ENCODE assay signal across 15 cellular contexts in the genomic region with DNA sequence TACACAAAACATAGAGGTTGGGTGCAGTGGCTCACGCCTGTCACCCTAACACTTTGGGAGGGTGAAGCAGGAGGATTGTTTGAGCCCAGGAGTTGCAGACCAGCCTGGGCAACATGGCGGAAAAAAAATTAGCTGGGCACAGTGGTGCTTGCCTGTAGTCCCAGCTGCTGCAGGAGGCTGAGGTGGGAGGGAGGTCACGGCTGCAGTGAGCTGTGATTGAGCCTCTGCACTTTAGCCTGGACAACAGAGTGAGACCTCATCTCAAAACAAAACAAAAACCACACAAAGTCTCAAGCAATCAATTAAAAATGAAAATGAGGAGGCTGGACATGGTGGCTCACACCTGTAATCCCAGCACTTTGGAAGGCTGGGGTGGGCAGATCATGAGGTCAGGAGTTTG. TPM values are rescaled to one million over a fixed set of nuclear protein-coding genes. Genes with fewer than 3 reads are reported as not detected.
A peak's percentile ranks its signal among the peaks of the same experiment; 100 is the strongest.
DNase-seq lines count a peak whose midpoint lies in the region; ATAC-seq and TF ChIP-seq lines count a peak whose summit lies in the region.
"Had no signal": no experiment of that assay in that cellular context is flagged by ENCODE, and none has a peak within 500 bp of the region (broad histone marks: within the 10 kb centered on the region; RNA-seq: fewer than 3 reads in every experiment).

No MANE protein-coding gene starts in this region.

- H3K36me3 ChIP-seq in cardiac muscle cell (peaks cover 9% of the 10 kb centered on the region), Loucy (ENCODE audit: insufficient read depth, low read length) (peaks cover 10% of the 10 kb centered on the region; the same call in 1 of the 2 replicates)

- no peaks in the 10 kb centered on the region for H3K9me2 ChIP-seq in Loucy (replicated peaks; ENCODE audit: low read depth, low read length)

- peak overlapping the region; percentile 100 for H3K4me2 ChIP-seq in Loucy (ENCODE audit: low read depth, low read length, poor library complexity, severe bottlenecking)

- DNase-seq in cardiac muscle cell (ENCODE audit: low read depth in 1 of 2, low spot score in 1 of 2) (no peak), Right ventricle myocardium superior (no peak), NK-92 (lab: John Stamatoyannopoulos, UW; ENCODE audit: unreplicated experiment) (no peak)
- DNase-seq in activated naive CD8-positive, alpha-beta T cell treated with anti-CD3 and anti-CD28 coated beads, Interleukin-2, amount 10 ng/mL, durations not matched to agents 7 days and 5 days: no peak
- DNase-seq in stimulated activated naive B cell treated with anti-CD40 and anti-IgM and Interleukin-4, amounts not matched to agents 10 μg/mL and 1 μg/mL and 100 μg/mL, for 72 hours: no peak
- DNase-seq: hippocampal formation, NCI-H510A, retina, transverse colon had no signal

- H3K9me3 ChIP-seq in cardiac muscle cell (ENCODE audit: low read depth): no peaks in the 10 kb centered on the region
- no peaks in the 10 kb centered on the region for H3K9me3 ChIP-seq in Loucy (ENCODE audit: insufficient read depth, low read depth, low read length)
- H3K9me3 ChIP-seq: transverse colon had no signal

- POLR2A ChIA-PET in activated naive CD8-positive, alpha-beta T cell treated with anti-CD3 and anti-CD28 coated beads, Interleukin-2, amount 10 ng/mL, durations not matched to agents 7 days and 5 days (lab: Charles Lee): no interaction called here

- H3K4me3 ChIP-seq in cardiac muscle cell: no peak overlapping the region
- H3K4me3 ChIP-seq in Loucy (ENCODE audit: low read length, poor library complexity, severe bottlenecking): peak overlapping the region; percentile 96
- H3K4me3 ChIP-seq: lung, SJSA1, transverse colon had no signal

- H3K27me3 ChIP-seq in cardiac muscle cell (no peaks in the 10 kb centered on the region), Loucy (ENCODE audit: insufficient read depth, low read length, poor library complexity, severe bottlenecking) (no peaks in the 10 kb centered on the region)
- H3K27me3 ChIP-seq: SJSA1, transverse colon had no signal

- no peak for ATAC-seq in Right ventricle myocardium superior (ENCODE audit: poor library complexity)
- no peak for ATAC-seq in activated naive CD8-positive, alpha-beta T cell treated with anti-CD3 and anti-CD28 coated beads, Interleukin-2, amount 10 ng/mL, durations not matched to agents 7 days and 5 days (ENCODE audit: low read depth)
- ATAC-seq in stimulated activated naive B cell treated with anti-CD40 and anti-IgM and Interleukin-4, amounts not matched to agents 10 μg/mL and 1 μg/mL and 100 μg/mL, for 72 hours (replicated peaks): no peak
- no peak for ATAC-seq in HG03378 (IDR thresholded peaks at IDR 0.05; ENCODE audit: unreplicated experiment)
- ATAC-seq in GM18505 (IDR thresholded peaks at IDR 0.05; ENCODE audit: unreplicated experiment): no peak

- peak overlapping the region; percentile 41 for H3K9ac ChIP-seq in Loucy (ENCODE audit: low read depth, low read length, poor library complexity, severe bottlenecking)

- H3K79me2 ChIP-seq in Loucy (ENCODE audit: insufficient read depth, low read length): peaks cover 99% of the 10 kb centered on the region

- intact Hi-C loops in Right ventricle myocardium superior (cut with DNase I): loop anchor here (10.0 kb wide), 1 partner anchor 104 kb away; a partner anchor contains a TSS

- H3F3A ChIP-seq in Loucy (ENCODE audit: low read depth): peaks cover 3% of the 10 kb centered on the region

- H3K27me3 Mint-ChIP-seq in activated naive CD8-positive, alpha-beta T cell treated with anti-CD3 and anti-CD28 coated beads, Interleukin-2, amount 10 ng/mL, durations not matched to agents 7 days and 5 days: no peaks in the 10 kb centered on the region
- H3K27me3 Mint-ChIP-seq in stimulated activated naive B cell treated with anti-CD40 and anti-IgM and Interleukin-4, amounts not matched to agents 10 μg/mL and 1 μg/mL and 100 μg/mL, for 72 hours: no peaks in the 10 kb centered on the region
- H3K27me3 Mint-ChIP-seq: brain had no signal

- H3K4me1 Mint-ChIP-seq in activated naive CD8-positive, alpha-beta T cell treated with anti-CD3 and anti-CD28 coated beads, Interleukin-2, amount 10 ng/mL, durations not matched to agents 7 days and 5 days: peaks cover 26% of the 10 kb centered on the region
- H3K4me1 Mint-ChIP-seq in stimulated activated naive B cell treated with anti-CD40 and anti-IgM and Interleukin-4, amounts not matched to agents 10 μg/mL and 1 μg/mL and 100 μg/mL, for 72 hours: peaks cover 8 to 28% of the 10 kb centered on the region in 2 donors

- H3K4me3 Mint-ChIP-seq in activated naive CD8-positive, alpha-beta T cell treated with anti-CD3 and anti-CD28 coated beads, Interleukin-2, amount 10 ng/mL, durations not matched to agents 7 days and 5 days: peak overlapping the region; percentile 57
- peak overlapping the region; percentile 64 to 65 for H3K4me3 Mint-ChIP-seq in stimulated activated naive B cell treated with anti-CD40 and anti-IgM and Interleukin-4, amounts not matched to agents 10 μg/mL and 1 μg/mL and 100 μg/mL, for 72 hours

- H2AFZ ChIP-seq in Loucy (ENCODE audit: low read length): no peak overlapping the region

- no peak for TF ChIP-seq CTCF in cardiac muscle cell (IDR thresholded peaks at IDR 0.05; ENCODE audit: low read depth, low read length)
- TF ChIP-seq CTCF in Loucy (conservative IDR thresholded peaks at IDR 0.05; ENCODE audit: low read length): no peak

- H3K4me1 ChIP-seq in cardiac muscle cell (ENCODE audit: low read depth) (peaks cover 5% of the 10 kb centered on the region), Loucy (ENCODE audit: insufficient read depth, low read length, poor library complexity, severe bottlenecking) (peaks cover 46% of the 10 kb centered on the region)

- H3K27ac Mint-ChIP-seq in activated naive CD8-positive, alpha-beta T cell treated with anti-CD3 and anti-CD28 coated beads, Interleukin-2, amount 10 ng/mL, durations not matched to agents 7 days and 5 days: peak overlapping the region; percentile 51
- peak overlapping the region; percentile 81 for H3K27ac Mint-ChIP-seq in stimulated activated naive B cell treated with anti-CD40 and anti-IgM and Interleukin-4, amounts not matched to agents 10 μg/mL and 1 μg/mL and 100 μg/mL, for 72 hours

- peak overlapping the region; percentile 20 for H3K27ac ChIP-seq in cardiac muscle cell
- H3K27ac ChIP-seq: SJSA1 had no signal

- no peaks in the 10 kb centered on the region for H3K9me3 Mint-ChIP-seq in activated naive CD8-positive, alpha-beta T cell treated with anti-CD3 and anti-CD28 coated beads, Interleukin-2, amount 10 ng/mL, durations not matched to agents 7 days and 5 days
- no peaks in the 10 kb centered on the region for H3K9me3 Mint-ChIP-seq in stimulated activated naive B cell treated with anti-CD40 and anti-IgM and Interleukin-4, amounts not matched to agents 10 μg/mL and 1 μg/mL and 100 μg/mL, for 72 hours
- H3K9me3 Mint-ChIP-seq: brain had no signal

- no peak for TF ChIP-seq POLR2A in GM18505 (IDR thresholded peaks at IDR 0.05; ENCODE audit: borderline replicate concordance, extremely low read depth, insufficient read depth, insufficient read length)

- peaks cover 5% of the 10 kb centered on the region for H3K36me3 Mint-ChIP-seq in activated naive CD8-positive, alpha-beta T cell treated with anti-CD3 and anti-CD28 coated beads, Interleukin-2, amount 10 ng/mL, durations not matched to agents 7 days and 5 days
- H3K36me3 Mint-ChIP-seq in stimulated activated naive B cell treated with anti-CD40 and anti-IgM and Interleukin-4, amounts not matched to agents 10 μg/mL and 1 μg/mL and 100 μg/mL, for 72 hours: peaks cover 0 to 13% of the 10 kb centered on the region in 2 donors

- H4K20me1 ChIP-seq in Loucy (ENCODE audit: insufficient read depth, low read length, poor library complexity, severe bottlenecking): peaks cover 98% of the 10 kb centered on the region

RNA-seq across cellular contexts. Expression of a gene that starts 4.9 kb away (rescaled TPM):
- total RNA-seq in cardiac muscle cell (48.7 and 75.0 TPM in 2 replicates), Right ventricle myocardium superior (23.0 TPM)
- polyA plus RNA-seq in cardiac muscle cell: 66.3 and 72.8 TPM in 2 replicates
- total RNA-seq in activated naive CD8-positive, alpha-beta T cell treated with anti-CD3 and anti-CD28 coated beads, Interleukin-2, amount 10 ng/mL, durations not matched to agents 7 days and 5 days: 100 to 1,000 TPM; 103 TPM

RNA-seq across cellular contexts. Expression of a gene that starts 32.1 kb away (rescaled TPM):
- 80.9 and 94.6 TPM in 2 replicates for total RNA-seq in cardiac muscle cell
- polyA plus RNA-seq in cardiac muscle cell: 202 and 217 TPM in 2 replicates
- 64.6 TPM for total RNA-seq in Right ventricle myocardium superior
- 10 to 100 TPM; 84.6 to 85.5 TPM for total RNA-seq in activated naive CD8-positive, alpha-beta T cell treated with anti-CD3 and anti-CD28 coated beads, Interleukin-2, amount 10 ng/mL, durations not matched to agents 7 days and 5 days
